In the genomic region with DNA sequence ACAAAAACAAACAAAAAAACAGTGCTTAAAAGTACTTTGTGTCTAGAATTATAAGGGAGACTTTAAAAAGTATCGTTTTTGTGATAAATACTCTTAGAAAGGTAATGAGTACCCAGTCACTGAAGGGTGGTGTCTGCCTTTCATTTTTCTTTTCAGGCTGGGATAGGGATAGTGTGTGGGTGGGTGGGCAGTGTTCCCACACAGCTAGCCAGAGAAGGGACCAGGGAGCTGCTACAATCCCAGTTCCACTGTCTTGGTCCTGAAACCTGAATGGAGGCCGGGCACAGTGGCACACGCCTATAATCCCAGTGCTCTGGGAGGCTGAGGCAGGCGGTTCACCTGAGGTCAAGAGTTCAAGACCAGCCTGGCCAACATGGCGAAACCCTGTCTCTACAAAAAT, we compare ENCODE assay signal across 15 cellular contexts. TPM values are rescaled to one million over a fixed set of nuclear protein-coding genes. Genes with fewer than 3 reads are reported as not detected.
DNase-seq lines count a peak whose midpoint lies in the region; ATAC-seq lines count a peak whose summit lies in the region.
"Had no signal": no experiment of that assay in that cellular context is flagged by ENCODE, and none has a peak within 500 bp of the region (broad histone marks: within the 10 kb centered on the region; RNA-seq: fewer than 3 reads in every experiment).

No MANE protein-coding gene starts in this region.

- H3K36me3 Mint-ChIP-seq in T-helper 1 cell treated with Interleukin-12 subunit alpha and Interleukin-12 subunit beta and Interleukin-4 antibody, amounts not matched to agents 30 μg/mL and 1 μg/mL, for 36 hours (ENCODE audit: low read depth), result peaks cover 5% of the 10 kb centered on the region
- H3K36me3 Mint-ChIP-seq in effector memory CD8-positive, alpha-beta T cell (ENCODE audit: insufficient read depth), result peaks cover 4% of the 10 kb centered on the region

- H3K9me3 ChIP-seq in SK-N-MC (ENCODE audit: low read depth, low read length) (no peaks in the 10 kb centered on the region), skeletal muscle satellite cell (replicated peaks; ENCODE audit: low read length) (no peaks in the 10 kb centered on the region)
- H3K9me3 ChIP-seq: upper lobe of left lung had no signal

- H3K27ac ChIP-seq in SK-N-MC, result peak overlapping the region; percentile 33; the same call in 1 of the 2 replicates
- H3K27ac ChIP-seq: 22Rv1 had no signal

- H3K27me3 ChIP-seq in skeletal muscle satellite cell (ENCODE audit: control insufficient read depth, insufficient read depth, low read length), result no peaks in the 10 kb centered on the region
- H3K27me3 ChIP-seq: upper lobe of left lung had no signal

- H3K27ac Mint-ChIP-seq in T-helper 1 cell treated with Interleukin-12 subunit alpha and Interleukin-12 subunit beta and Interleukin-4 antibody, amounts not matched to agents 30 μg/mL and 1 μg/mL, for 36 hours, result no peak overlapping the region
- peak overlapping the region in 1 of 2 donors; percentile 44 for H3K27ac Mint-ChIP-seq in effector memory CD8-positive, alpha-beta T cell

- no peaks in the 10 kb centered on the region for H3K27me3 Mint-ChIP-seq in T-helper 1 cell treated with Interleukin-12 subunit alpha and Interleukin-12 subunit beta and Interleukin-4 antibody, amounts not matched to agents 30 μg/mL and 1 μg/mL, for 36 hours (ENCODE audit: low read depth)
- H3K27me3 Mint-ChIP-seq in effector memory CD8-positive, alpha-beta T cell, result no peaks in the 10 kb centered on the region

- no peak for ATAC-seq in effector memory CD8-positive, alpha-beta T cell (replicated peaks)

- peaks cover 19% of the 10 kb centered on the region for H3K4me1 Mint-ChIP-seq in T-helper 1 cell treated with Interleukin-12 subunit alpha and Interleukin-12 subunit beta and Interleukin-4 antibody, amounts not matched to agents 30 μg/mL and 1 μg/mL, for 36 hours (ENCODE audit: low read depth)
- H3K4me1 Mint-ChIP-seq in effector memory CD8-positive, alpha-beta T cell (ENCODE audit: low read depth in 2 of 2), result peaks cover 29 to 41% of the 10 kb centered on the region in 2 donors

- H3K36me3 ChIP-seq in SK-N-MC (ENCODE audit: insufficient read depth, low read length), result no peaks in the 10 kb centered on the region
- peaks cover 6% of the 10 kb centered on the region for H3K36me3 ChIP-seq in skeletal muscle satellite cell (ENCODE audit: insufficient read depth, low read length)
- H3K36me3 ChIP-seq: upper lobe of left lung had no signal

- H3K4me3 ChIP-seq in SK-N-MC, result no peak overlapping the region
- H3K4me3 ChIP-seq in skeletal muscle satellite cell (ENCODE audit: low read length), result peak overlapping the region; percentile 98
- H3K4me3 ChIP-seq: skin epidermis had no signal

- no peak for DNase-seq in T-helper 1 cell
- no peak for DNase-seq in SK-N-MC (ENCODE audit: low read depth, low spot score)
- DNase-seq in effector memory CD8-positive, alpha-beta T cell, result no peak
- DNase-seq in AG20443 (ENCODE audit: low spot score), result no peak
- no peak for DNase-seq in HuH-7.5 (ENCODE audit: low spot score)
- DNase-seq in DMS79 treated with DMSO at 0.1 percent for 48 hours (lab: John Stamatoyannopoulos, UW), result no peak
- DNase-seq: aorta, NCI-H2029, NCI-H524, nucleus accumbens, upper lobe of left lung had no signal

- peaks cover 49% of the 10 kb centered on the region for H3K4me1 ChIP-seq in skeletal muscle satellite cell (ENCODE audit: control insufficient read depth, insufficient read depth, low read length)

- peak overlapping the region; percentile 94 for H3K4me2 ChIP-seq in skeletal muscle satellite cell (ENCODE audit: low read length)

- no peaks in the 10 kb centered on the region for H3K9me3 Mint-ChIP-seq in T-helper 1 cell treated with Interleukin-12 subunit alpha and Interleukin-12 subunit beta and Interleukin-4 antibody, amounts not matched to agents 30 μg/mL and 1 μg/mL, for 36 hours
- no peaks in the 10 kb centered on the region for H3K9me3 Mint-ChIP-seq in effector memory CD8-positive, alpha-beta T cell

- H3K9ac ChIP-seq in SK-N-MC (ENCODE audit: insufficient read length) (no peak overlapping the region), skeletal muscle satellite cell (ENCODE audit: low read depth, low read length) (peak overlapping the region; percentile 56)

- H3K4me3 Mint-ChIP-seq in T-helper 1 cell treated with Interleukin-12 subunit alpha and Interleukin-12 subunit beta and Interleukin-4 antibody, amounts not matched to agents 30 μg/mL and 1 μg/mL, for 36 hours, result peak overlapping the region; percentile 1
- peak overlapping the region; percentile 92 to 94 for H3K4me3 Mint-ChIP-seq in effector memory CD8-positive, alpha-beta T cell

RNA-seq across cellular contexts. Expression of a gene that starts 2.1 kb away (rescaled TPM):
- 21.4 and 22.3 TPM in 2 replicates for total RNA-seq in skeletal muscle satellite cell (2012; rRNA removed)
